In genomic region chr4:146654648-146654975, GRCh38 we compare ENCODE assay signal across 9 cellular contexts. TPM values are rescaled to one million over a fixed set of nuclear protein-coding genes. Genes with fewer than 3 reads are reported as not detected.
DNase-seq lines count a peak whose midpoint lies in the region; ATAC-seq and TF ChIP-seq lines count a peak whose summit lies in the region.
"Had no signal": no experiment of that assay in that cellular context is flagged by ENCODE, and none has a peak within 500 bp of the region (broad histone marks: within the 10 kb centered on the region; RNA-seq: fewer than 3 reads in every experiment).

No MANE protein-coding gene starts in this region.

- in situ Hi-C loops in G401 (cut with HindIII; ENCODE audit: low sequenced_read_pairs): no loop called here

- H3K4me3 ChIP-seq in fibroblast of villous mesenchyme (ENCODE audit: low read depth, low read length) (peak overlapping the region; percentile 40), rectal smooth muscle tissue (ENCODE audit: low read length) (peak overlapping the region; percentile 2)
- H3K4me3 ChIP-seq: mucosa of descending colon had no signal

- H3K9me3 ChIP-seq in ES-I3 (ENCODE audit: control insufficient read depth, insufficient read depth, low read length): no peaks in the 10 kb centered on the region
- H3K9me3 ChIP-seq: mucosa of descending colon had no signal

- H3K4me3 Mint-ChIP-seq in T-cell: peak overlapping the region; percentile 74 to 76 (median 75)

- H3K4me1 Mint-ChIP-seq in T-cell: peaks cover 15 to 17% (median 15%) of the 10 kb centered on the region in 3 donors

- no peaks in the 10 kb centered on the region for H3K36me3 ChIP-seq in ES-I3 (ENCODE audit: insufficient read depth, low read length)
- H3K36me3 ChIP-seq in rectal smooth muscle tissue (ENCODE audit: control insufficient read depth, insufficient read depth, low read length): no peaks in the 10 kb centered on the region

- POLR2A ChIA-PET in T-cell (lab: Charles Lee): no interaction called here

- peaks cover 75 to 79% of the 10 kb centered on the region in 2 donors for H3K27me3 Mint-ChIP-seq in T-cell

- H3K4me1 ChIP-seq in ES-I3 (ENCODE audit: insufficient read depth, low read length): peaks cover 8% of the 10 kb centered on the region; the same call in 1 of the 2 replicates
- H3K4me1 ChIP-seq in rectal smooth muscle tissue (ENCODE audit: control insufficient read depth, insufficient read depth, low read length): no peaks in the 10 kb centered on the region

- H3K36me3 Mint-ChIP-seq in T-cell: no peaks in the 10 kb centered on the region

- H3K9ac ChIP-seq in ES-I3 (ENCODE audit: low read depth, low read length) (peak overlapping the region; percentile 34; the same call in 1 of the 2 replicates), rectal smooth muscle tissue (ENCODE audit: low read length) (no peak overlapping the region)

- no peak overlapping the region for H3K27ac Mint-ChIP-seq in T-cell

- CTCF ChIA-PET in T-cell (lab: Charles Lee): no interaction called here

- DNase-seq in T-cell: no peak
- peak; percentile 5 for DNase-seq in fibroblast of villous mesenchyme (ENCODE audit: low read depth)
- DNase-seq in H4 (ENCODE audit: low spot score): no peak
- DNase-seq in G401 (ENCODE audit: low spot score): no peak
- DNase-seq: mucosa of descending colon had no signal

- H3K27me3 ChIP-seq in rectal smooth muscle tissue (ENCODE audit: control insufficient read depth, insufficient read depth, low read length): peaks cover 3% of the 10 kb centered on the region

- TF ChIP-seq CTCF in fibroblast of villous mesenchyme (IDR thresholded peaks at IDR 0.05; ENCODE audit: insufficient read depth, low read depth, low read length): no peak

- no peak overlapping the region for H3K27ac ChIP-seq in rectal smooth muscle tissue (ENCODE audit: low read depth, low read length)

- ATAC-seq in T-cell (replicated peaks in 1 of 4): no peak
- ATAC-seq in GM21447 (IDR thresholded peaks at IDR 0.05; ENCODE audit: unreplicated experiment): no peak
- ATAC-seq in GM21528 (IDR thresholded peaks at IDR 0.05; ENCODE audit: low FRiP score, unreplicated experiment): no peak
- ATAC-seq: mucosa of descending colon had no signal

- no peaks in the 10 kb centered on the region for H3K9me3 Mint-ChIP-seq in T-cell

RNA-seq across cellular contexts. Expression of gene POU4F2, which starts 15.9 kb away (rescaled TPM):
- not detected for total RNA-seq in T-cell
- not detected in 2 replicates for total RNA-seq in fibroblast of villous mesenchyme
- not detected in 2 replicates for total RNA-seq in H4 (2014; rRNA removed; shearing (Covaris generic))
- not detected in 2 replicates for total RNA-seq in G401 (2014; rRNA removed; shearing (Covaris generic))
- total RNA-seq: mucosa of descending colon had no signal
